ENCODE assay signal across 1 cellular context in genomic region chr1:2525896-2526823, GRCh38.
A peak's percentile ranks its signal among the peaks of the same experiment; 100 is the strongest.
TF ChIP-seq lines count a peak whose summit lies in the region.

Gene PANK4, minus strand, starts transcription at chr1:2526596. Its CDS starts 9 bp downstream, at chr1:2526587.

TF ChIP-seq in A549, 52 proteins besides CTCF, POLR2A, EP300 and RAD21 (continued from another document):
- TF ChIP-seq HES2 (IDR thresholded peaks at IDR 0.05), result no peak
- no peak for TF ChIP-seq HMGXB4 (CRISPR knock-in tag; IDR thresholded peaks at IDR 0.05; ENCODE audit: borderline replicate concordance)
- TF ChIP-seq HOXB13 (CRISPR knock-in tag; IDR thresholded peaks at IDR 0.05; ENCODE audit: low read depth), result no peak
- 0 out of 2 replicates have a peak, but pooled peaks have one; percentile 33 for TF ChIP-seq PBX3 (IDR thresholded peaks at IDR 0.05)
- TF ChIP-seq CBX8 (IDR thresholded peaks at IDR 0.05), result no peak
